1 cellular context compared by ENCODE assay signal in the genomic region with DNA sequence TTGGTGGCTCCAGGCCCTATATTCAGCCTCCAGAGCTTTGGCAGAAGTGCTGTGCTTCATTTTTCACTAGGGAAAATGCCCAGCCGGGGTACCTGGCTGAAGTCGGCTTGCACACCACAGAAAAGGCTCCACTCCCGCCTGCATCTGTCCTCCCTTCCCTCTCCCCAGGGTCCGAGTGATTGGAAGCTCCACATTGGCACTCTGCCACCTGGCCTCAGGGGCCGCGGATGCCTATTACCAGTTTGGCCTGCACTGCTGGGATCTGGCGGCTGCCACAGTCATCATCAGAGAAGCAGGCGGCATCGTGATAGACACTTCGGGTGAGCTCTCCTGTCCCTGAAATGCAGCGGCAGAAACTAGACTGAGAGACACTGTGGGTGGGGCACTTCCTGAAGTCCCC.
TF ChIP-seq lines count a peak whose summit lies in the region.

No MANE protein-coding gene starts in this region.

TF ChIP-seq in SK-N-SH, 30 proteins besides CTCF, POLR2A, EP300 and RAD21 (continued from another document):
- TF ChIP-seq ZBTB33 (IDR thresholded peaks at IDR 0.05; ENCODE audit: borderline replicate concordance, low read depth) (no peak), CHD2 (IDR thresholded peaks at IDR 0.05; ENCODE audit: low read length, partially characterized antibody) (no peak)
